Comparison of ENCODE assay signal across 8 cellular contexts in the genomic region with DNA sequence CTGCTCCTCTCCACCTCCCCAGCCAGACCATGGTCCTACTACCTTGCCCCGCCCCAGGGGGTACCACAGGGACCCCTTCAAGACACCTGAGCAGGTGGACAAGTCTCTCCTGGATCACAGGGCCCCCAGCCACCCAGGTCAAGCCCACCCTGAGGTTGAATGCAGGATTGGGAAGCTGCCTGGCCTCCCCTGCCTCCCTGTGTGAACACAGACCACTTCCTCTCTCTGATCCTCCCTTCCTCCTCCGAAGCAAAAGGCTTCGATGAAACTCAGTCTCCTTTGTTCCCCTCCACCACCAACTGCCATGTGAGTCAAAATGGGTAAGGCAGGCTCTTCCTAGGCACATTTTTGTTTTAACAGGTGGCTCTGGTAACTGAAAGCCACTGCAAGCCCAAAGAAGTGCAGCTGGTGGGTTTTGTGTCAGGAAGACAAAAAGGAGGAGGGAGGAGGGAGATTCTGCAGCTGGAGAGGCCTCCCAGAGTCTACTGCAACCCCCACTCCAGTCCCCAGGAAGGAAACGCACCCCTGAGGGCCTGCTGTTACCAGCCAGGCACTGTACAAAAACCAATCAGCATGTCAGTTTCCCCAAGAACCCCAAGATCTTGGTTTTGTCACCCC. TPM values are rescaled to one million over a fixed set of nuclear protein-coding genes. Genes with fewer than 3 reads are reported as not detected.
A peak's percentile ranks its signal among the peaks of the same experiment; 100 is the strongest.
DNase-seq lines count a peak whose midpoint lies in the region; ATAC-seq lines count a peak whose summit lies in the region.

No MANE protein-coding gene starts in this region.

- peak overlapping the region; percentile 98 for H3K27ac Mint-ChIP-seq in activated CD8-positive, alpha-beta memory T cell treated with anti-CD3 and anti-CD28 coated beads, Interleukin-2, amount 10 ng/mL, durations not matched to agents 7 days and 5 days

- H3K27me3 ChIP-seq in HUES64 (ENCODE audit: insufficient read depth, low read length) (peaks cover 8% of the 10 kb centered on the region), mesendoderm (ENCODE audit: insufficient read depth, low read length, poor library complexity) (no peaks in the 10 kb centered on the region)

- no peak overlapping the region for H2BK15ac ChIP-seq in mesendoderm (replicated peaks; ENCODE audit: low read depth)

- H3K4me3 Mint-ChIP-seq in activated CD8-positive, alpha-beta memory T cell treated with anti-CD3 and anti-CD28 coated beads, Interleukin-2, amount 10 ng/mL, durations not matched to agents 7 days and 5 days: peak overlapping the region; percentile 45

- no peak overlapping the region for H4K8ac ChIP-seq in mesendoderm (ENCODE audit: low read depth, low read length)

- no peak overlapping the region for H2AK5ac ChIP-seq in mesendoderm (ENCODE audit: low read length)

- H2BK120ac ChIP-seq in mesendoderm (ENCODE audit: low read depth, low read length): no peak overlapping the region

- peak overlapping the region; percentile 80 for H3K27ac ChIP-seq in HUES64 (ENCODE audit: low read depth, low read length)
- peak overlapping the region; percentile 32 for H3K27ac ChIP-seq in mesendoderm (ENCODE audit: low read depth, low read length)

- no peak overlapping the region for H4K5ac ChIP-seq in mesendoderm (ENCODE audit: low read length)

- peak; percentile 37 for ATAC-seq in activated CD8-positive, alpha-beta memory T cell treated with anti-CD3 and anti-CD28 coated beads, Interleukin-2, amount 10 ng/mL, durations not matched to agents 7 days and 5 days
- ATAC-seq in GM19023 (IDR thresholded peaks at IDR 0.05; ENCODE audit: unreplicated experiment) (no peak), GM18520 (IDR thresholded peaks at IDR 0.05; ENCODE audit: unreplicated experiment) (no peak)

- H3K4me1 Mint-ChIP-seq in activated CD8-positive, alpha-beta memory T cell treated with anti-CD3 and anti-CD28 coated beads, Interleukin-2, amount 10 ng/mL, durations not matched to agents 7 days and 5 days: peaks cover 95% of the 10 kb centered on the region

- H3K27me3 Mint-ChIP-seq in activated CD8-positive, alpha-beta memory T cell treated with anti-CD3 and anti-CD28 coated beads, Interleukin-2, amount 10 ng/mL, durations not matched to agents 7 days and 5 days: no peaks in the 10 kb centered on the region

- H3K9me3 Mint-ChIP-seq in activated CD8-positive, alpha-beta memory T cell treated with anti-CD3 and anti-CD28 coated beads, Interleukin-2, amount 10 ng/mL, durations not matched to agents 7 days and 5 days (ENCODE audit: low read depth): no peaks in the 10 kb centered on the region

- no peak overlapping the region for H3K4me3 ChIP-seq in HUES64 (ENCODE audit: low read length)
- H3K4me3 ChIP-seq in mesendoderm (ENCODE audit: low read length): no peak overlapping the region

- peaks cover 3% of the 10 kb centered on the region for H3K79me1 ChIP-seq in mesendoderm (ENCODE audit: low read length)

- H3K9me3 ChIP-seq in HUES64 (ENCODE audit: insufficient read depth, low read depth, low read length): no peaks in the 10 kb centered on the region

- CTCF ChIA-PET in activated CD8-positive, alpha-beta memory T cell treated with anti-CD3 and anti-CD28 coated beads, Interleukin-2, amount 10 ng/mL, durations not matched to agents 7 days and 5 days (lab: Charles Lee): interaction anchor here (0.8 to 15.9 kb wide), 6 partner anchors 10 to 36 kb away, joined by 3 to 186 read pairs (median 4); no protein-coding TSS in a partner anchor

- peak overlapping the region; percentile 33; the same call in 1 of the 2 replicates for H3K9ac ChIP-seq in HUES64 (ENCODE audit: low read depth, low read length)
- no peak overlapping the region for H3K9ac ChIP-seq in mesendoderm (ENCODE audit: low read length)

- no peak overlapping the region for H3K23ac ChIP-seq in mesendoderm (ENCODE audit: low read length)

- H3K36me3 ChIP-seq in HUES64 (ENCODE audit: insufficient read depth, low read length) (no peaks in the 10 kb centered on the region), mesendoderm (ENCODE audit: control insufficient read depth, insufficient read depth, low read length) (peaks cover 2% of the 10 kb centered on the region)

- H3K4me2 ChIP-seq in mesendoderm (ENCODE audit: low read length): no peak overlapping the region

- H2BK5ac ChIP-seq in mesendoderm (ENCODE audit: low read length): no peak overlapping the region

- peaks cover 15% of the 10 kb centered on the region for H3K36me3 Mint-ChIP-seq in activated CD8-positive, alpha-beta memory T cell treated with anti-CD3 and anti-CD28 coated beads, Interleukin-2, amount 10 ng/mL, durations not matched to agents 7 days and 5 days

- peak; percentile 76 for DNase-seq in activated CD8-positive, alpha-beta memory T cell treated with anti-CD3 and anti-CD28 coated beads, Interleukin-2, amount 10 ng/mL, durations not matched to agents 7 days and 5 days
- DNase-seq in activated CD8-positive, alpha-beta memory T cell treated with anti-CD3 and anti-CD28 coated beads, Interleukin-2, amount 50 U/mL, for 4 hours: no peak
- DNase-seq in UCSD-AML1 (lab: John Stamatoyannopoulos, UW; ENCODE audit: unreplicated experiment) (peak; percentile 63), mesendoderm (no peak)
- no peak for DNase-seq in activated CD4-positive, CD25-positive, alpha-beta regulatory T cell (lab: John Stamatoyannopoulos, UW)

- WGBS in HUES64: 70% methylated on average over 4 of the region's 4 CpGs
- WGBS in mesendoderm (ENCODE audit: extremely low coverage, insufficient coverage, low lambda C conversion rate): no CpG with 5 or more reads among the region's 4 CpGs

- no peak overlapping the region for H3K18ac ChIP-seq in mesendoderm (ENCODE audit: low read length)

- H3K4me1 ChIP-seq in HUES64 (ENCODE audit: insufficient read depth, low read length) (peaks cover 53% of the 10 kb centered on the region), mesendoderm (ENCODE audit: control insufficient read depth, low read depth, low read length) (peaks cover 19% of the 10 kb centered on the region)

- H3K79me2 ChIP-seq in mesendoderm (ENCODE audit: control insufficient read depth, insufficient read depth, low read length): no peaks in the 10 kb centered on the region

- no peak overlapping the region for H3K4ac ChIP-seq in mesendoderm (ENCODE audit: low read depth, low read length)

- H3K56ac ChIP-seq in mesendoderm (ENCODE audit: low read length): no peak overlapping the region

RNA-seq across cellular contexts. Expression of a gene that starts 5.4 kb away (rescaled TPM):
- 100 to 1,000 TPM in 1 of 2 experiments, 10 to 100 TPM in 1; 81.4 to 114 TPM for total RNA-seq in activated CD8-positive, alpha-beta memory T cell treated with anti-CD3 and anti-CD28 coated beads, Interleukin-2, amount 10 ng/mL, durations not matched to agents 7 days and 5 days
- polyA plus RNA-seq in HUES64 (2013, experiment 1 of 2): 15.4 TPM
- polyA plus RNA-seq in HUES64 (2013, experiment 2 of 2): 19.7 TPM
- 11.0 TPM for polyA plus RNA-seq in mesendoderm (2013, experiment 1 of 2)
- polyA plus RNA-seq in mesendoderm (2013, experiment 2 of 2): 10.4 TPM

Comparison
In these comparisons a context has a peak if more than half of its experiments do, and no peak if none do; other contexts are left out.
1. DNase-seq: peak in activated CD8-positive, alpha-beta memory T cell treated with anti-CD3 and anti-CD28 coated beads, Interleukin-2, amount 10 ng/mL, durations not matched to agents 7 days and 5 days (single experiment) and UCSD-AML1 (single experiment); none in activated CD8-positive, alpha-beta memory T cell treated with anti-CD3 and anti-CD28 coated beads, Interleukin-2, amount 50 U/mL, for 4 hours (single experiment), mesendoderm (single experiment) and activated CD4-positive, CD25-positive, alpha-beta regulatory T cell (0 of 4).